Comparison of ENCODE assay signal across 8 cellular contexts in genomic region chr6:38702471-38703397, GRCh38. TPM values are rescaled to one million over a fixed set of nuclear protein-coding genes. Genes with fewer than 3 reads are reported as not detected.
DNase-seq lines count a peak whose midpoint lies in the region; ATAC-seq and TF ChIP-seq lines count a peak whose summit lies in the region.

GLO1 (minus strand) TSS chr6:38703145; CDS start chr6:38703054, 91 bp downstream.

- H2AFZ ChIP-seq in mammary epithelial cell (ENCODE audit: low read depth, low read length), result peak within 1 kb of the TSS; percentile 90

- H3K4me1 ChIP-seq in mammary epithelial cell (ENCODE audit: insufficient read depth, low read length) (no peaks in the 10 kb centered on the region), skeletal muscle tissue (ENCODE audit: control insufficient read depth in 3 of 3, insufficient read depth in 3 of 3, low read length in 3 of 3) (peaks cover 5 to 8% (median 7%) of the 10 kb centered on the region in 3 donors)

- DNase-seq in ACHN (peak; percentile 96), NCI-H2227 (lab: John Stamatoyannopoulos, UW; ENCODE audit: unreplicated experiment) (peak; percentile 98), WERI-Rb-1 (peak; percentile 100), mammary epithelial cell (peak; percentile 98)

- 1% methylated on average over 24 of the region's 56 CpGs for WGBS in mammary epithelial cell (ENCODE audit: low coverage, missing lambda C conversion rate)

- peaks cover 7% of the 10 kb centered on the region for H3K9me3 ChIP-seq in WERI-Rb-1 (ENCODE audit: severe bottlenecking)
- H3K9me3 ChIP-seq in mammary epithelial cell (replicated peaks; ENCODE audit: insufficient read depth, low read length), result peaks cover 3% of the 10 kb centered on the region
- peaks cover 6% of the 10 kb centered on the region for H3K9me3 ChIP-seq in iPS-18c (ENCODE audit: control insufficient read depth, insufficient read depth, low read length)
- H3K9me3 ChIP-seq in skeletal muscle tissue (ENCODE audit: control insufficient read depth in 3 of 3, low read length in 3 of 3), result no peaks in the 10 kb centered on the region

- TSS peak; percentile 52 for BruUV-seq in mammary epithelial cell (replicated peaks; lab: Mats Ljungman, UMichigan)

- no peak for TF ChIP-seq CTCF in WERI-Rb-1 (IDR thresholded peaks at IDR 0.05; ENCODE audit: low read depth, low read length)
- no peak for TF ChIP-seq CTCF in mammary epithelial cell (conservative IDR thresholded peaks at IDR 0.05 in 1 of 2, IDR thresholded peaks at IDR 0.05 in 1 of 2; ENCODE audit: extremely low read depth in 1 of 2, insufficient read depth in 1 of 2, low read depth in 1 of 2, low read length in 2 of 2)

- H3K9ac ChIP-seq in mammary epithelial cell (ENCODE audit: insufficient read depth, low read length), result peak within 1 kb of the TSS; percentile 85
- peak within 1 kb of the TSS; percentile 85 to 95 (median 87) for H3K9ac ChIP-seq in skeletal muscle tissue (ENCODE audit: low read depth in 1 of 3, low read length in 3 of 3)

- peak within 1 kb of the TSS; percentile 93 for H3K27ac ChIP-seq in WERI-Rb-1
- H3K27ac ChIP-seq in mammary epithelial cell (ENCODE audit: insufficient read depth, low read depth, low read length), result peak within 1 kb of the TSS; percentile 78
- H3K27ac ChIP-seq in skeletal muscle tissue (ENCODE audit: low read depth, low read length), result peak within 1 kb of the TSS; percentile 90

- CTCF ChIA-PET in mammary epithelial cell (lab: Charles Lee; ENCODE audit: low non-redundant PET), result interaction anchor here (0.6 to 0.7 kb wide), 3 partner anchors 77 to 526 kb away, joined by 4 to 12 read pairs (median 10); no protein-coding TSS in a partner anchor

- H4K20me1 ChIP-seq in mammary epithelial cell (ENCODE audit: insufficient read depth, low read length), result no peaks in the 10 kb centered on the region

- intact Hi-C loops in mammary epithelial cell (cut with micrococcal nuclease), result no loop called here

- in situ Hi-C loops in ACHN (cut with HindIII; ENCODE audit: low pct_ligation_motif_present, low pct_unique_long_range_greater_than_20kb, low sequenced_read_pairs), result no loop called here
- in situ Hi-C loops in mammary epithelial cell (cut with MboI; ENCODE audit: low sequenced_read_pairs in 2 of 2), result no loop called here

- H3K4me2 ChIP-seq in mammary epithelial cell (ENCODE audit: insufficient read depth, low read depth, low read length), result peak within 1 kb of the TSS; percentile 73

- ATAC-seq in GM18873 (IDR thresholded peaks at IDR 0.05; ENCODE audit: low FRiP score, unreplicated experiment) (peak; percentile 99), HG03139 (IDR thresholded peaks at IDR 0.05; ENCODE audit: unreplicated experiment) (peak; percentile 99)

- H3K4me3 ChIP-seq in WERI-Rb-1 (ENCODE audit: low read depth, low read length) (peak within 1 kb of the TSS; percentile 82), mammary epithelial cell (replicated peaks in 1 of 3; ENCODE audit: insufficient read depth in 1 of 3, low read depth in 2 of 3, low read length in 3 of 3) (peak within 1 kb of the TSS; percentile 60 to 83 (median 68)), iPS-18c (ENCODE audit: insufficient read depth, low read depth, low read length) (peak within 1 kb of the TSS; percentile 89), skeletal muscle tissue (ENCODE audit: low read length in 3 of 3) (peak within 1 kb of the TSS; percentile 88 to 90 (median 88))

- peaks cover 31% of the 10 kb centered on the region for H3K36me3 ChIP-seq in WERI-Rb-1
- peaks cover 3% of the 10 kb centered on the region for H3K36me3 ChIP-seq in mammary epithelial cell (ENCODE audit: insufficient read depth, low read length)
- H3K36me3 ChIP-seq in skeletal muscle tissue (ENCODE audit: control insufficient read depth in 3 of 3, insufficient read depth in 3 of 3, low read length in 3 of 3), result peaks cover 0 to 2% (median 2%) of the 10 kb centered on the region in 3 donors

- dilution Hi-C loops in mammary epithelial cell (cut with HindIII; ENCODE audit: low sequenced_read_pairs), result no loop called here

- H3K79me2 ChIP-seq in mammary epithelial cell (ENCODE audit: insufficient read depth, low read length), result peaks cover 52% of the 10 kb centered on the region

- no peaks in the 10 kb centered on the region for H3K27me3 ChIP-seq in WERI-Rb-1 (ENCODE audit: insufficient read depth, low read depth, severe bottlenecking)
- H3K27me3 ChIP-seq in mammary epithelial cell (ENCODE audit: insufficient read depth, low read length), result no peaks in the 10 kb centered on the region
- H3K27me3 ChIP-seq in skeletal muscle tissue (ENCODE audit: control insufficient read depth in 3 of 3, insufficient read depth in 3 of 3, low read length in 3 of 3), result no peaks in the 10 kb centered on the region

RNA-seq across cellular contexts. Expression of gene GLO1, which starts in this region (rescaled TPM):
- total RNA-seq in mammary epithelial cell, result 100 to 1,000 TPM; 134 to 150 TPM
- polyA plus RNA-seq in mammary epithelial cell, result 116 TPM
- polyA minus RNA-seq in mammary epithelial cell, result 48.7 TPM
- 95.0 TPM for total RNA-seq in skeletal muscle tissue

Comparison
In these comparisons a context has a peak if more than half of its experiments do, and no peak if none do; other contexts are left out.
1. Peak in every context shown above with its lines: DNase-seq, ATAC-seq, H3K4me3 ChIP-seq and H3K27ac ChIP-seq.